In genomic region chr11:108467091-108467823, GRCh38 we compare ENCODE assay signal across 1 cellular context.
TF ChIP-seq lines count a peak whose summit lies in the region.

Gene C11orf65, minus strand, starts transcription at chr11:108467529. Its CDS starts 5,970 bp downstream, at chr11:108461559.

TF ChIP-seq in K562, 482 proteins besides CTCF, POLR2A, EP300 and RAD21 (continued from another document and continues in another):
- TF ChIP-seq DLX4 (CRISPR knock-in tag; IDR thresholded peaks at IDR 0.05) (no peak), HNRNPLL (IDR thresholded peaks at IDR 0.05; ENCODE audit: low read depth, low read length, poor library complexity, severe bottlenecking) (peak; percentile 79), CBX8 (IDR thresholded peaks at IDR 0.05; ENCODE audit: borderline replicate concordance, extremely low read depth, low read depth, low read length, poor library complexity, severe bottlenecking) (no peak), REST (CRISPR knock-in tag; IDR thresholded peaks at IDR 0.05; ENCODE audit: low read depth) (peak; percentile 37; the same call in 1 of the 2 replicates), TFE3 (CRISPR knock-in tag; IDR thresholded peaks at IDR 0.05) (no peak), ZNF3 (CRISPR knock-in tag; IDR thresholded peaks at IDR 0.05) (no peak), PTTG1 (tag; IDR thresholded peaks at IDR 0.05; ENCODE audit: low read depth) (no peak), BRCA1 (IDR thresholded peaks at IDR 0.05) (no peak), BRCA1 (CRISPR knock-in tag; IDR thresholded peaks at IDR 0.05) (no peak), ZFPM2 (CRISPR knock-in tag; IDR thresholded peaks at IDR 0.05) (no peak), POLR2H (tag; IDR thresholded peaks at IDR 0.05; ENCODE audit: low read depth) (peak; percentile 97), PCBP2 (IDR thresholded peaks at IDR 0.05; ENCODE audit: low read depth, low read length, poor library complexity, severe bottlenecking) (no peak), ZNF511 (CRISPR knock-in tag; IDR thresholded peaks at IDR 0.05) (peak; percentile 69; the same call in 1 of the 2 replicates), CGGBP1 (CRISPR knock-in tag; IDR thresholded peaks at IDR 0.05) (peak; percentile 68; the same call in 1 of the 2 replicates), CTCFL (IDR thresholded peaks at IDR 0.05; ENCODE audit: borderline replicate concordance, insufficient read depth, low read depth, low read length, poor library complexity, severe bottlenecking) (no peak), LARP7 (IDR thresholded peaks at IDR 0.05) (peak; percentile 81; the same call in 1 of the 2 replicates), ZBTB49 (CRISPR knock-in tag; IDR thresholded peaks at IDR 0.05; ENCODE audit: borderline replicate concordance) (no peak), HDGF (IDR thresholded peaks at IDR 0.05) (no peak), SIX5 (IDR thresholded peaks at IDR 0.05; ENCODE audit: borderline replicate concordance in 1 of 2, insufficient read depth in 1 of 2, low read depth in 1 of 2, low read length in 2 of 2) (no peak), KDM4B (IDR thresholded peaks at IDR 0.05; ENCODE audit: borderline replicate concordance in 2 of 2, low read depth in 1 of 2) (0 out of 4 replicates have a peak, but pooled peaks of 1 of the 2 experiments have one; percentile 31), MCM2 (IDR thresholded peaks at IDR 0.05; ENCODE audit: low read depth) (no peak), FOXK2 (conservative IDR thresholded peaks at IDR 0.05 in 1 of 2, IDR thresholded peaks at IDR 0.05 in 1 of 2; ENCODE audit: low read depth in 2 of 2) (peak; percentile 62 to 84; a peak in 3 of 4 replicates), ZNF143 (CRISPR knock-in tag; IDR thresholded peaks at IDR 0.05) (no peak), CBFB (CRISPR knock-in tag; IDR thresholded peaks at IDR 0.05) (no peak), GTF2A2 (tag; IDR thresholded peaks at IDR 0.05) (no peak), HIVEP1 (CRISPR knock-in tag; IDR thresholded peaks at IDR 0.05) (no peak), HDAC6 (IDR thresholded peaks at IDR 0.05; ENCODE audit: low read depth, low read length) (no peak), ZSCAN29 (IDR thresholded peaks at IDR 0.05) (no peak), STAT5A (IDR thresholded peaks at IDR 0.05; ENCODE audit: borderline replicate concordance, low read length) (peak; percentile 46; the same call in 1 of the 2 replicates), CHCHD3 (CRISPR knock-in tag; IDR thresholded peaks at IDR 0.05) (no peak), ZBTB7A (IDR thresholded peaks at IDR 0.05; ENCODE audit: borderline replicate concordance, control insufficient read depth, low read depth, low read length) (no peak), HMBOX1 (IDR thresholded peaks at IDR 0.05) (peak; percentile 49; the same call in 1 of the 2 replicates), CSDE1 (IDR thresholded peaks at IDR 0.05) (0 out of 4 replicates have a peak, but pooled peaks of 1 of the 2 experiments have one; percentile 40), HOMEZ (CRISPR knock-in tag; IDR thresholded peaks at IDR 0.05) (no peak), MNT (conservative IDR thresholded peaks at IDR 0.05) (peak; percentile 48 to 69), ZNF282 (CRISPR knock-in tag; IDR thresholded peaks at IDR 0.05) (no peak), TCF15 (CRISPR knock-in tag; IDR thresholded peaks at IDR 0.05) (no peak), SIN3A (IDR thresholded peaks at IDR 0.05; ENCODE audit: borderline replicate concordance in 2 of 2, control insufficient read depth in 1 of 2, low read depth in 2 of 2, low read length in 2 of 2) (peak; percentile 63 to 78; a peak in 1 of 4 replicates), ZBTB5 (IDR thresholded peaks at IDR 0.05) (no peak), NFATC3 (IDR thresholded peaks at IDR 0.05) (no peak), PPARD (CRISPR knock-in tag; IDR thresholded peaks at IDR 0.05) (no peak)
